ENCODE assay signal across 8 cellular contexts in genomic region chr2:218291318-218291933, GRCh38. TPM values are rescaled to one million over a fixed set of nuclear protein-coding genes. Genes with fewer than 3 reads are reported as not detected.
A peak's percentile ranks its signal among the peaks of the same experiment; 100 is the strongest.
DNase-seq lines count a peak whose midpoint lies in the region; ATAC-seq and TF ChIP-seq lines count a peak whose summit lies in the region.

No MANE protein-coding gene starts in this region.

- peak overlapping the region; percentile 93 to 100 (median 96) for H3K27ac ChIP-seq in esophagus muscularis mucosa (replicated peaks in 1 of 4)

- no peaks in the 10 kb centered on the region for H3K27me3 Mint-ChIP-seq in neural crest cell (ENCODE audit: low read depth)

- H3K9me3 Mint-ChIP-seq in neural crest cell, result no peaks in the 10 kb centered on the region

- TF ChIP-seq EP300 in esophagus muscularis mucosa (IDR thresholded peaks at IDR 0.05), result no peak

- ATAC-seq in HG02870 (IDR thresholded peaks at IDR 0.05; ENCODE audit: unreplicated experiment) (no peak), HG03342 (IDR thresholded peaks at IDR 0.05; ENCODE audit: unreplicated experiment) (no peak)

- H3K36me3 ChIP-seq in ES-I3 (ENCODE audit: insufficient read depth, low read length) (no peaks in the 10 kb centered on the region), esophagus muscularis mucosa (no peaks in the 10 kb centered on the region)

- H3K4me1 Mint-ChIP-seq in neural crest cell, result peaks cover 30% of the 10 kb centered on the region

- WGBS in esophagus muscularis mucosa, result 30% methylated on average over 7 of the region's 8 CpGs

- intact Hi-C loops in esophagus muscularis mucosa (cut with DNase I), result loop anchor here (2.0 kb wide), 1 partner anchor 105 kb away; no protein-coding TSS in a partner anchor

- peak overlapping the region; percentile 79 to 97 (median 88) for H3K4me3 ChIP-seq in esophagus muscularis mucosa

- H3K36me3 Mint-ChIP-seq in neural crest cell (ENCODE audit: low read depth), result no peaks in the 10 kb centered on the region

- TF ChIP-seq CTCF in esophagus muscularis mucosa (IDR thresholded peaks at IDR 0.05) (no peak), neural crest cell (conservative IDR thresholded peaks at IDR 0.05) (no peak)

- DNase-seq in esophagus muscularis mucosa (ENCODE audit: extremely low spot score) (no peak), neural crest cell (ENCODE audit: low read depth, low spot score) (no peak), NCI-H510A (lab: John Stamatoyannopoulos, UW) (no peak), KG1 (lab: John Stamatoyannopoulos, UW) (no peak)

- H3K27me3 ChIP-seq in esophagus muscularis mucosa, result no peaks in the 10 kb centered on the region

- H3K4me3 Mint-ChIP-seq in neural crest cell, result peak overlapping the region; percentile 19

- no peak overlapping the region for H3K27ac Mint-ChIP-seq in neural crest cell (ENCODE audit: unreplicated experiment)

- H3K4me1 ChIP-seq in ES-I3 (ENCODE audit: insufficient read depth, low read length), result peaks cover 26% of the 10 kb centered on the region
- peaks cover 59 to 74% (median 64%) of the 10 kb centered on the region in 4 donors for H3K4me1 ChIP-seq in esophagus muscularis mucosa

- TF ChIP-seq POLR2A in Raji (IDR thresholded peaks at IDR 0.05; ENCODE audit: insufficient read depth, low read depth, low read length), result peak; percentile 13; the same call in 1 of the 2 replicates
- TF ChIP-seq POLR2A in esophagus muscularis mucosa (IDR thresholded peaks at IDR 0.05; ENCODE audit: low read depth), result no peak

- peak overlapping the region; percentile 90; the same call in 1 of the 2 replicates for H3K9ac ChIP-seq in ES-I3 (ENCODE audit: low read depth, low read length)

- H3K9me3 ChIP-seq in ES-I3 (ENCODE audit: control insufficient read depth, insufficient read depth, low read length) (no peaks in the 10 kb centered on the region), esophagus muscularis mucosa (no peaks in the 10 kb centered on the region)

RNA-seq across cellular contexts. Expression of gene TMBIM1, which starts 0.9 kb away (rescaled TPM):
- total RNA-seq in esophagus muscularis mucosa, result 100 to 1,000 TPM; 131 to 238 (median 197) TPM
- total RNA-seq in neural crest cell, result 8.0 and 8.5 TPM in 2 replicates

RNA-seq across cellular contexts. Expression of gene PNKD, which starts 21.1 kb away (rescaled TPM):
- total RNA-seq in esophagus muscularis mucosa (10 to 100 TPM; 40.3 to 74.1 (median 56.5) TPM), neural crest cell (40.3 and 42.3 TPM in 2 replicates)

RNA-seq across cellular contexts. Expression of gene AAMP, which starts 21.5 kb away (rescaled TPM):
- total RNA-seq in esophagus muscularis mucosa (100 to 1,000 TPM; 104 to 169 (median 144) TPM), neural crest cell (76.6 and 77.6 TPM in 2 replicates)

RNA-seq across cellular contexts. Expression of gene GPBAR1, which starts 30.6 kb away (rescaled TPM):
- total RNA-seq in esophagus muscularis mucosa, result 1 to 10 TPM in 3 of 4 donors, under 1 TPM in 1; 0.42 to 4.5 (median 3.9) TPM
- 0.14 TPM in 1 of 2 replicates, not detected in the other for total RNA-seq in neural crest cell

Comparison
In these comparisons a context has a peak if more than half of its experiments do, and no peak if none do; other contexts are left out.
1. RNA of gene TMBIM1, which starts 0.9 kb away (total RNA-seq): 131 to 238 TPM in esophagus muscularis mucosa; 8.0 to 8.5 TPM in neural crest cell; every median in the first group is over 10 times any median in the second.